In the genomic region with DNA sequence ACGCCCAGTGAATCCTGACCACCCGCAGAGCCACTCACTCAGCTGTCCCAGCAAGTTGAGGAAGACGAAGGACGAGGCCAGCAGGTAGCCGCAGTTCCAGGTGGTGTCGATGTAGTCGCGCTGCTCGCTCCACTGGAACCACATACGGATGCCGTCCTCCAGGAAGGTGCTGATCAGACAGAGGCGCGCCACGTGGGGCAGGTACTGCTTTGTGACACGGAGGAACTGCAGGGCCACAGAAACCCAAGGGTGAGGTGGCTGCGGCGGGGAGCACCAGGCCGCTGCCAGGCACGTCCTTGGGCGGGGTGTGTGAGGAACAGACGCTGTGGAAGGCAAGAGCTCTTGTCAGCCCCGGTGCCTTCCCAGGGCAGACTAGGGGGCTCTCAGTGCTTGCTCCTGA, we compare ENCODE assay signal across 12 cellular contexts. TPM values are rescaled to one million over a fixed set of nuclear protein-coding genes. Genes with fewer than 3 reads are reported as not detected.
"Had no signal": no experiment of that assay in that cellular context is flagged by ENCODE, and none has a peak within 500 bp of the region (broad histone marks: within the 10 kb centered on the region; RNA-seq: fewer than 3 reads in every experiment).

No MANE protein-coding gene starts in this region.

- H3K27ac Mint-ChIP-seq: activated CD4-positive, alpha-beta T cell treated with anti-CD3 and anti-CD28 coated beads, Interleukin-2, amount 10 ng/mL, durations not matched to agents 7 days and 5 days; activated T-helper 2 cell treated with anti-CD3 and anti-CD28 coated beads, Interferon-gamma antibody, Interleukin-2, Interleukin-4, amounts not matched to agents 10 μg/mL and 5 μg/mL and 100 μg/mL, durations not matched to agents 14 hours and 24 hours and 36 hours; T-helper 1 cell treated with Interleukin-12 subunit alpha and Interleukin-12 subunit beta and Interleukin-4 antibody, amounts not matched to agents 30 μg/mL and 1 μg/mL, for 36 hours had no signal

- H3K27ac ChIP-seq: esophagus muscularis mucosa, vagina had no signal

- H3K9me3 ChIP-seq: esophagus muscularis mucosa, pancreas, transverse colon, vagina had no signal

- DNase-seq: activated CD4-positive, alpha-beta T cell treated with anti-CD3 and anti-CD28 coated beads, Interleukin-2, amount 10 ng/mL, durations not matched to agents 7 days and 5 days; activated naive CD4-positive, alpha-beta T cell treated with anti-CD3 and anti-CD28 coated beads, Interleukin-2, amount 50 U/mL, for 16 hours; amniotic stem cell; stimulated activated CD4-positive, alpha-beta T cell treated with anti-CD3 and anti-CD28 coated beads, Interleukin-4, amount 100 ng/mL, for 1 hour; stimulated activated naive CD4-positive, alpha-beta T cell; transverse colon had no signal

- H3K27me3 Mint-ChIP-seq: activated CD4-positive, alpha-beta T cell treated with anti-CD3 and anti-CD28 coated beads, Interleukin-2, amount 10 ng/mL, durations not matched to agents 7 days and 5 days had no signal

- H3K4me3 ChIP-seq: esophagus muscularis mucosa, transverse colon, vagina had no signal

- H3K4me3 Mint-ChIP-seq: activated CD4-positive, alpha-beta T cell treated with anti-CD3 and anti-CD28 coated beads, Interleukin-2, amount 10 ng/mL, durations not matched to agents 7 days and 5 days; neural crest cell; T-helper 1 cell treated with Interleukin-12 subunit alpha and Interleukin-12 subunit beta and Interleukin-4 antibody, amounts not matched to agents 30 μg/mL and 1 μg/mL, for 36 hours had no signal

- H3K9me3 Mint-ChIP-seq: activated CD4-positive, alpha-beta T cell treated with anti-CD3 and anti-CD28 coated beads, Interleukin-2, amount 10 ng/mL, durations not matched to agents 7 days and 5 days; activated T-helper 2 cell treated with anti-CD3 and anti-CD28 coated beads, Interferon-gamma antibody, Interleukin-2, Interleukin-4, amounts not matched to agents 10 μg/mL and 5 μg/mL and 100 μg/mL, durations not matched to agents 14 hours and 24 hours and 36 hours; neural crest cell; T-helper 1 cell treated with Interleukin-12 subunit alpha and Interleukin-12 subunit beta and Interleukin-4 antibody, amounts not matched to agents 30 μg/mL and 1 μg/mL, for 36 hours had no signal

- H3K27me3 ChIP-seq: esophagus muscularis mucosa, pancreas, transverse colon, vagina had no signal

RNA-seq across cellular contexts. Expression of a gene that starts 8.9 kb away (rescaled TPM):
- total RNA-seq: vagina had no signal
